ENCODE assay signal across 9 cellular contexts in the genomic region with DNA sequence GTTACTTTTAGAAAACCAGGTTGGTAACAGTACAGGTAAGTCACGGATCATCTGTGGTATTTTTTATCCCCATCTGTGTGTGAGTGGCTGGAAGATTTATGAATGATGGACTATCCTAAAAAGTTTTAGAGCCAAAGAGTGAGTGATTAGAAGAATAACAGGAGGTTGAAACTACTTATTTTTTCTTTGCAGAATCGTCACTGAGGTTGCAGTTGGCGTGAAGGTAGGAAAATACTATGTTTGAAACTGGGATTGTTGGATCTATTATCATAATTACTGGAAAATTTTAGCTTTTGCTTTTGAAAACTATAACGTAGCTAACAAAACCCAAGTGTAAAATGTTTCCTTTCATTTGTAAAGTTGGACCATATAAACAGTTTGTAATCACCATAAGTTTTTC. TPM values are rescaled to one million over a fixed set of nuclear protein-coding genes. Genes with fewer than 3 reads are reported as not detected.
A peak's percentile ranks its signal among the peaks of the same experiment; 100 is the strongest.
DNase-seq lines count a peak whose midpoint lies in the region; ATAC-seq and TF ChIP-seq lines count a peak whose summit lies in the region.
"Had no signal": no experiment of that assay in that cellular context is flagged by ENCODE, and none has a peak within 500 bp of the region (broad histone marks: within the 10 kb centered on the region; RNA-seq: fewer than 3 reads in every experiment).

No MANE protein-coding gene starts in this region.

- H3K4me3 ChIP-seq in AG09309 (ENCODE audit: control insufficient read depth, low read depth, low read length) (peak overlapping the region; percentile 0; the same call in 1 of the 2 replicates), body of pancreas (no peak overlapping the region)
- H3K4me3 ChIP-seq in Jurkat, Clone E6-1 (ENCODE audit: low read length) = peak overlapping the region; percentile 81

- H3K27me3 Mint-ChIP-seq in central memory CD8-positive, alpha-beta T cell = no peaks in the 10 kb centered on the region
- H3K27me3 Mint-ChIP-seq in naive B cell = no peaks in the 10 kb centered on the region

- no peak for ATAC-seq in central memory CD8-positive, alpha-beta T cell (replicated peaks; ENCODE audit: extremely low read depth, poor library complexity, severe bottlenecking)
- no peak for ATAC-seq in naive B cell (ENCODE audit: low read depth in 2 of 2)
- no peak for ATAC-seq in body of pancreas
- ATAC-seq in HG03457 (IDR thresholded peaks at IDR 0.05; ENCODE audit: unreplicated experiment) = no peak
- ATAC-seq in GM18861 (IDR thresholded peaks at IDR 0.05; ENCODE audit: unreplicated experiment) = no peak

- H3K36me3 ChIP-seq in body of pancreas (replicated peaks in 1 of 2; ENCODE audit: insufficient read depth in 1 of 2, low read depth in 2 of 2) = no peaks in the 10 kb centered on the region

- no peaks in the 10 kb centered on the region for H3K9me3 ChIP-seq in body of pancreas

- peaks cover 48% of the 10 kb centered on the region for H3K4me1 Mint-ChIP-seq in central memory CD8-positive, alpha-beta T cell
- peaks cover 34 to 49% (median 35%) of the 10 kb centered on the region in 3 donors for H3K4me1 Mint-ChIP-seq in naive B cell

- no peaks in the 10 kb centered on the region for H3K27me3 ChIP-seq in body of pancreas

- WGBS in body of pancreas, 2 donors = 50 to 74% methylated on average over 4 of the region's 4 CpGs

- H3K27ac ChIP-seq in body of pancreas = peak overlapping the region in 2 of 4 donors; percentile 86 to 90

- peaks cover 15% of the 10 kb centered on the region for H3K4me1 ChIP-seq in body of pancreas

- H3K4me3 Mint-ChIP-seq in central memory CD8-positive, alpha-beta T cell = peak overlapping the region; percentile 95
- H3K4me3 Mint-ChIP-seq in naive B cell = peak overlapping the region; percentile 92 to 99 (median 96)

- intact Hi-C loops in body of pancreas (cut with DNase I) = no loop called here

- no peaks in the 10 kb centered on the region for H3K9me3 Mint-ChIP-seq in central memory CD8-positive, alpha-beta T cell
- H3K9me3 Mint-ChIP-seq in naive B cell = no peaks in the 10 kb centered on the region

- peak overlapping the region; percentile 90 for H3K27ac Mint-ChIP-seq in central memory CD8-positive, alpha-beta T cell (ENCODE audit: low read depth)
- peak overlapping the region; percentile 93 to 98 (median 96) for H3K27ac Mint-ChIP-seq in naive B cell

- DNase-seq in AG09309 (ENCODE audit: low read depth) (no peak), naive B cell (no peak), body of pancreas (no peak), AG20443 (ENCODE audit: low spot score) (no peak)
- no peak for DNase-seq in Jurkat, Clone E6-1 (ENCODE audit: low read depth, low spot score)
- DNase-seq in central memory CD8-positive, alpha-beta T cell (ENCODE audit: low spot score in 2 of 2) = no peak
- DNase-seq: NK-92 treated with Interleukin-12 subunit alpha and Interleukin-12 subunit beta, amount 100 ng/mL, for 24 hours had no signal

- TF ChIP-seq CTCF in AG09309 (IDR thresholded peaks at IDR 0.05; ENCODE audit: control insufficient read depth, insufficient read depth, low read depth, low read length, missing control alignments) (no peak), body of pancreas (IDR thresholded peaks at IDR 0.05) (no peak)

- H3K36me3 Mint-ChIP-seq in central memory CD8-positive, alpha-beta T cell (ENCODE audit: insufficient read depth) = peaks cover 22% of the 10 kb centered on the region
- H3K36me3 Mint-ChIP-seq in naive B cell = peaks cover 7 to 12% of the 10 kb centered on the region in 2 donors

- TF ChIP-seq POLR2A in body of pancreas (IDR thresholded peaks at IDR 0.05) = no peak

RNA-seq across cellular contexts. Expression of gene PTBP2, which starts 1.8 kb away (rescaled TPM):
- 12.1 TPM for polyA plus RNA-seq in Jurkat, Clone E6-1 (2012; ENCODE audit: insufficient read depth, insufficient read length)
- polyA plus RNA-seq in naive B cell (ENCODE audit: low read depth in 6 of 6) = 1 to 10 TPM; 5.7 to 8.1 (median 6.7) TPM
- total RNA-seq in body of pancreas = 10 to 100 TPM in 1 of 2 donors, 1 to 10 TPM in 1; 5.9 to 15.3 TPM

Comparison
In these comparisons a context has a peak if more than half of its experiments do, and no peak if none do; other contexts are left out.
1. H3K4me3 ChIP-seq: peak in AG09309 (single experiment) and Jurkat, Clone E6-1 (single experiment); none in body of pancreas (0 of 2).